ENCODE assay signal across 11 cellular contexts in the genomic region with DNA sequence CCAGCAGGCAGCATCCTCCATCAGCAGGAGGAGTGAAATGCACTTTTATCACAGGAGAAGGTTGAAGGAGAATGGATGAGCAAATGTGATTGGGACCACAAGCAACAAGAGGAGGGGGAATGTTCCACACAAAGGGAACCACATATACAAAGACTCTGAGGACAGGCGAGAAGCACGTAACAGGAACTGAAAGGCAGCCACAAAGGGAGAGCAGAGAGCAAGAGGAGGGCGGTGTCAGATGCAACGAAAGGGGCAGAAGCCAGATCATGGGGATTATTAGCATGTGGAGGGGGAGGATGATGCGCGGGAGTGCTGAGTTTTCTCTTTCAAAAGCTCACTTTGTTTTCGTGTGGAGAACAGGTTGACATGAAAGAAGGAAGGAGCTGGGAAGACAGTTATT.
A peak's percentile ranks its signal among the peaks of the same experiment; 100 is the strongest.
DNase-seq lines count a peak whose midpoint lies in the region; ATAC-seq, FAIRE-seq and TF ChIP-seq lines count a peak whose summit lies in the region.
"Had no signal": no experiment of that assay in that cellular context is flagged by ENCODE, and none has a peak within 500 bp of the region (broad histone marks: within the 10 kb centered on the region; RNA-seq: fewer than 3 reads in every experiment).

No MANE protein-coding gene starts in this region.

- H3K18ac ChIP-seq in IMR-90 (ENCODE audit: low read depth, low read length) = no peak overlapping the region

- TF ChIP-seq POLR2A in IMR-90 (IDR thresholded peaks at IDR 0.05; ENCODE audit: low read depth, low read length) (no peak), H54 (IDR thresholded peaks at IDR 0.05; ENCODE audit: low read depth, low read length) (no peak)

- no peak overlapping the region for H2AK5ac ChIP-seq in IMR-90 (ENCODE audit: low read depth, low read length)

- no peak overlapping the region for H3K4me2 ChIP-seq in IMR-90 (ENCODE audit: low read depth, low read length)

- no peak for TF ChIP-seq RAD21 in IMR-90 (IDR thresholded peaks at IDR 0.05; ENCODE audit: low read length)

- no peak overlapping the region for H2AFZ ChIP-seq in IMR-90 (replicated peaks; ENCODE audit: low read length, poor library complexity)

- H4K8ac ChIP-seq in IMR-90 (ENCODE audit: low read depth in 2 of 2, low read length in 2 of 2) = no peak overlapping the region

- no peak overlapping the region for H3K14ac ChIP-seq in IMR-90 (replicated peaks; ENCODE audit: low read depth, low read length)

- no peak overlapping the region for H2BK120ac ChIP-seq in IMR-90 (ENCODE audit: low read depth, low read length)

- in situ Hi-C loops in IMR-90 (cut with MboI; ENCODE audit: low sequenced_read_pairs) (loop anchor here (10.0 kb wide), 1 partner anchor 376 kb away; no protein-coding TSS in a partner anchor), ACHN (cut with HindIII; ENCODE audit: low pct_ligation_motif_present, low pct_unique_long_range_greater_than_20kb, low sequenced_read_pairs) (no loop called here)

- no peak overlapping the region for H3K23ac ChIP-seq in IMR-90 (ENCODE audit: low read depth, low read length)

- no peaks in the 10 kb centered on the region for H3K79me1 ChIP-seq in IMR-90 (ENCODE audit: low read depth in 1 of 2, low read length in 2 of 2)

- H4K5ac ChIP-seq in IMR-90 (ENCODE audit: low read depth, low read length) = no peak overlapping the region

- intact Hi-C loops in IMR-90 (cut with micrococcal nuclease) = no loop called here

- no peak for FAIRE-seq in H54 (lab: Jason Lieb, UNC)
- FAIRE-seq: A204.1 had no signal

- H3K56ac ChIP-seq in IMR-90 (ENCODE audit: extremely low read depth, insufficient read depth, low read length) = no peak overlapping the region

- 50% methylated on average over 1 of the region's 7 CpGs; no CpG with 5 or more reads in 1 of the 2 experiments for WGBS in IMR-90 (ENCODE audit: extremely low coverage in 2 of 2, insufficient read length in 1 of 2), 2 experiments

- H3K9ac ChIP-seq in IMR-90 (ENCODE audit: low read depth, low read length) = no peak overlapping the region

- H3K36me3 ChIP-seq in IMR-90 (ENCODE audit: control insufficient read depth, insufficient read depth, low read length) = no peaks in the 10 kb centered on the region
- H3K36me3 ChIP-seq: tibial nerve had no signal

- H4K91ac ChIP-seq in IMR-90 (ENCODE audit: insufficient read depth, low read depth, low read length) = no peak overlapping the region

- no peaks in the 10 kb centered on the region for H4K20me1 ChIP-seq in IMR-90 (ENCODE audit: insufficient read depth, low read length)

- dilution Hi-C loops in IMR-90 (cut with HindIII; ENCODE audit: low sequenced_read_pairs, unreplicated experiment) = no loop called here

- H2AK9ac ChIP-seq in IMR-90 (replicated peaks; ENCODE audit: low read depth, low read length, poor library complexity) = peak overlapping the region; percentile 16

- H3K27me3 ChIP-seq in IMR-90 (ENCODE audit: control insufficient read depth, insufficient read depth, low read length) = peaks cover 5% of the 10 kb centered on the region; the same call in 1 of the 2 replicates
- H3K27me3 ChIP-seq: tibial nerve had no signal

- BruUV-seq in IMR-90 (replicated peaks; lab: Mats Ljungman, UMichigan) = no TSS peak

- H3K9me3 ChIP-seq in IMR-90 (ENCODE audit: control insufficient read depth, insufficient read depth, low read length) = no peaks in the 10 kb centered on the region

- no peak overlapping the region for H2BK15ac ChIP-seq in IMR-90 (ENCODE audit: low read depth, low read length)

- no peak overlapping the region for H3K4ac ChIP-seq in IMR-90 (ENCODE audit: low read depth, low read length)

- no peak for TF ChIP-seq CTCF in IMR-90 (conservative IDR thresholded peaks at IDR 0.05; ENCODE audit: low read depth, low read length)

- ATAC-seq in GM21786 (IDR thresholded peaks at IDR 0.05; ENCODE audit: unreplicated experiment) (peak; percentile 98), IMR-90 (ENCODE audit: low read depth) (no peak)

- no peak overlapping the region for H3K4me3 ChIP-seq in IMR-90 (ENCODE audit: insufficient read depth, low read depth, low read length)
- H3K4me3 ChIP-seq: tibial nerve had no signal

- H2BK5ac ChIP-seq in IMR-90 (ENCODE audit: low read depth, low read length, poor library complexity, severe bottlenecking) = no peak overlapping the region

- no peaks in the 10 kb centered on the region for H3K4me1 ChIP-seq in IMR-90 (ENCODE audit: control insufficient read depth, insufficient read depth, low read length)
- H3K4me1 ChIP-seq: tibial nerve had no signal

- CTCF ChIA-PET in IMR-90 (lab: Yijun Ruan, JAX) = no interaction called here

- no peak overlapping the region for H3K27ac ChIP-seq in IMR-90 (ENCODE audit: insufficient read depth, low read length)
- H3K27ac ChIP-seq: tibial nerve had no signal

- no peaks in the 10 kb centered on the region for H3K9me1 ChIP-seq in IMR-90 (ENCODE audit: insufficient read depth, low read length)

- DNase-seq in NCI-H2107 treated with DMSO at 0.1 percent for 48 hours (lab: John Stamatoyannopoulos, UW; ENCODE audit: unreplicated experiment) = peak; percentile 29
- no peak for DNase-seq in NCI-H2107 (lab: John Stamatoyannopoulos, UW)
- no peak for DNase-seq in IMR-90
- peak; percentile 76 for DNase-seq in left kidney (ENCODE audit: low read depth, low spot score)
- DNase-seq in H54 (ENCODE audit: insufficient read length, low spot score) = no peak
- no peak for DNase-seq in SK-N-DZ (ENCODE audit: low spot score)
- no peak for DNase-seq in ACHN
- DNase-seq: NCI-H1417 had no signal

- no peak overlapping the region for H2BK20ac ChIP-seq in IMR-90 (ENCODE audit: low read depth, low read length)

- POLR2A ChIA-PET in IMR-90 (lab: Charles Lee; ENCODE audit: unreplicated experiment) = no interaction called here

TF ChIP-seq in IMR-90, 13 proteins besides CTCF, POLR2A, EP300 and RAD21:
- TF ChIP-seq BHLHE40 (IDR thresholded peaks at IDR 0.05; ENCODE audit: low read depth, low read length) (no peak), FOS (IDR thresholded peaks at IDR 0.05; ENCODE audit: low read depth, low read length) (no peak), MAZ (IDR thresholded peaks at IDR 0.05; ENCODE audit: borderline replicate concordance, low read depth, low read length) (no peak), USF2 (IDR thresholded peaks at IDR 0.05; ENCODE audit: low read depth, low read length) (no peak)

Comparison
In these comparisons a context has a peak if more than half of its experiments do, and no peak if none do; other contexts are left out.
1. DNase-seq: peak in NCI-H2107 treated with DMSO at 0.1 percent for 48 hours (single experiment) and left kidney (single experiment); none in NCI-H2107 (single experiment), IMR-90 (single experiment), H54 (single experiment), SK-N-DZ (single experiment) and ACHN (single experiment).